In genomic region chr21:32727478-32727727, GRCh38 we compare ENCODE assay signal across 8 cellular contexts. TPM values are rescaled to one million over a fixed set of nuclear protein-coding genes. Genes with fewer than 3 reads are reported as not detected.
DNase-seq lines count a peak whose midpoint lies in the region; ATAC-seq and TF ChIP-seq lines count a peak whose summit lies in the region.

No MANE protein-coding gene starts in this region.

- H3K27me3 ChIP-seq in upper lobe of left lung = no peaks in the 10 kb centered on the region

- peak overlapping the region; percentile 76 for H3K27ac ChIP-seq in angular gyrus (ENCODE audit: low read depth, low read length)
- peak overlapping the region; percentile 95 to 97 (median 96) for H3K27ac ChIP-seq in upper lobe of left lung

- H3K36me3 ChIP-seq in upper lobe of left lung = peaks cover 0 to 4% (median 0%) of the 10 kb centered on the region in 4 donors

- intact Hi-C loops in lower leg skin (cut with DNase I; ENCODE audit: low total_unique reads) = no loop called here

- 0 to 2% methylated on average over 22 to 28 of the region's 29 CpGs for WGBS in lower leg skin, 2 donors
- WGBS in upper lobe of left lung, 2 donors = 0% methylated on average over 12 to 13 of the region's 29 CpGs

- H3K4me3 ChIP-seq in lower leg skin (ENCODE audit: low read depth, poor library complexity, severe bottlenecking) (peak overlapping the region; percentile 99), upper lobe of left lung (peak overlapping the region; percentile 71 to 90 (median 86))

- in situ Hi-C loops in ACHN (cut with HindIII; ENCODE audit: low pct_ligation_motif_present, low pct_unique_long_range_greater_than_20kb, low sequenced_read_pairs) = no loop called here

- CTCF ChIA-PET in activated CD4-positive, alpha-beta T cell treated with anti-CD3 and anti-CD28 coated beads, Interleukin-2, amount 10 ng/mL, durations not matched to agents 7 days and 5 days (lab: Charles Lee) = interaction anchor here (1.3 to 2.8 kb wide), 4 partner anchors 11 to 598 kb away, joined by 3 to 17 read pairs (median 8); partner anchors contain the start of genes IFNAR1 and PAXBP1

- peaks cover 54% of the 10 kb centered on the region for H3K4me1 Mint-ChIP-seq in activated CD4-positive, alpha-beta T cell treated with anti-CD3 and anti-CD28 coated beads, Interleukin-2, amount 10 ng/mL, durations not matched to agents 7 days and 5 days

- no peak for DNase-seq in activated CD4-positive, alpha-beta T cell treated with anti-CD3 and anti-CD28 coated beads, Interleukin-2, amount 10 ng/mL, durations not matched to agents 7 days and 5 days
- no peak for DNase-seq in activated CD4-positive, alpha-beta T cell treated with anti-CD3 and anti-CD28 coated beads for 48 hours
- DNase-seq in lower leg skin (ENCODE audit: low spot score in 2 of 2) = peak in 1 of 2 donors; percentile 86
- DNase-seq in upper lobe of left lung = no peak
- DNase-seq in ACHN = no peak
- no peak for DNase-seq in GM03348 (ENCODE audit: low spot score)

- H3K9me3 Mint-ChIP-seq in activated CD4-positive, alpha-beta T cell treated with anti-CD3 and anti-CD28 coated beads, Interleukin-2, amount 10 ng/mL, durations not matched to agents 7 days and 5 days = no peaks in the 10 kb centered on the region

- H3K36me3 Mint-ChIP-seq in activated CD4-positive, alpha-beta T cell treated with anti-CD3 and anti-CD28 coated beads, Interleukin-2, amount 10 ng/mL, durations not matched to agents 7 days and 5 days (ENCODE audit: low read depth) = peaks cover 14% of the 10 kb centered on the region

- no peak for TF ChIP-seq EP300 in upper lobe of left lung (IDR thresholded peaks at IDR 0.05)

- no peaks in the 10 kb centered on the region for H3K27me3 Mint-ChIP-seq in activated CD4-positive, alpha-beta T cell treated with anti-CD3 and anti-CD28 coated beads, Interleukin-2, amount 10 ng/mL, durations not matched to agents 7 days and 5 days

- H3K27ac Mint-ChIP-seq in activated CD4-positive, alpha-beta T cell treated with anti-CD3 and anti-CD28 coated beads, Interleukin-2, amount 10 ng/mL, durations not matched to agents 7 days and 5 days = peak overlapping the region; percentile 94

- peak overlapping the region; percentile 87 for H3K4me3 Mint-ChIP-seq in activated CD4-positive, alpha-beta T cell treated with anti-CD3 and anti-CD28 coated beads, Interleukin-2, amount 10 ng/mL, durations not matched to agents 7 days and 5 days

- ATAC-seq in HG03280 (IDR thresholded peaks at IDR 0.05; ENCODE audit: unreplicated experiment) (peak; percentile 12), upper lobe of left lung (ENCODE audit: low FRiP score in 2 of 2) (no peak)

- H3K4me1 ChIP-seq in upper lobe of left lung = peaks cover 11 to 18% (median 16%) of the 10 kb centered on the region in 4 donors

- TF ChIP-seq POLR2A in lower leg skin (IDR thresholded peaks at IDR 0.05) = no peak
- no peak for TF ChIP-seq POLR2A in upper lobe of left lung (IDR thresholded peaks at IDR 0.05)

- no peak for TF ChIP-seq CTCF in lower leg skin (IDR thresholded peaks at IDR 0.05)
- TF ChIP-seq CTCF in upper lobe of left lung (IDR thresholded peaks at IDR 0.05) = peak in 1 of 6 experiments; percentile 4

- no peaks in the 10 kb centered on the region for H3K9me3 ChIP-seq in upper lobe of left lung

- POLR2A ChIA-PET in activated CD4-positive, alpha-beta T cell treated with anti-CD3 and anti-CD28 coated beads, Interleukin-2, amount 10 ng/mL, durations not matched to agents 7 days and 5 days (lab: Charles Lee) = interaction anchor here (1.8 kb wide), 1 partner anchor 44 kb away, joined by 9 read pairs; the partner anchor contains the start of gene PAXBP1

RNA-seq across cellular contexts. Expression of gene SYNJ1, which starts 0.4 kb away (rescaled TPM):
- 10 to 100 TPM; 16.1 to 21.1 TPM for total RNA-seq in activated CD4-positive, alpha-beta T cell treated with anti-CD3 and anti-CD28 coated beads, Interleukin-2, amount 10 ng/mL, durations not matched to agents 7 days and 5 days
- total RNA-seq in lower leg skin = 10 to 100 TPM in 2 of 4 donors, 1 to 10 TPM in 2; 5.9 to 18.1 (median 10.8) TPM
- total RNA-seq in upper lobe of left lung = 10 to 100 TPM; 11.1 to 24.4 (median 16.7) TPM

RNA-seq across cellular contexts. Expression of gene PAXBP1, which starts 44.2 kb away (rescaled TPM):
- total RNA-seq in activated CD4-positive, alpha-beta T cell treated with anti-CD3 and anti-CD28 coated beads, Interleukin-2, amount 10 ng/mL, durations not matched to agents 7 days and 5 days = 10 to 100 TPM; 52.7 to 52.8 TPM
- total RNA-seq in lower leg skin = 10 to 100 TPM; 21.3 to 32.6 (median 27.6) TPM
- 10 to 100 TPM; 25.7 to 97.4 (median 41.0) TPM for total RNA-seq in upper lobe of left lung
